17 cellular contexts compared by ENCODE assay signal in the genomic region with DNA sequence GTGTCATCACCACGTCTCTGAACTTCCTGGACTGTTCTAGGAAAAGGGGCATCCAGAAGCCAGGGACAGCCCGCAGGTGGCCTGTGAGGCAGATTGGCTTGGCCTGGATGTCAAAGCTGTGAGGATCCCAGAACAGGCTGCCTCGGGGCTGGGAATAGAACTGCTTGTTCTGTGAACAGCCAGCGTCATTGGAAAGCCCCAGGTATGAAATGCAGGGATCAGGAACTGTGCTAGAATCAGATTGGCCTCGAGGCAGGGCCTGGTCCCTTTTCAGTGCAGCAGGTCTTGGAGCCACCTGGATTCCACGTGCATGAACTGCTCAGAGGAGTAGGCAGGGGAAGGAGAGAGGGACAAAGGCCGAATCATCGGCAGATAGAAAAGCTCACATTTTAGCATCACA. TPM values are rescaled to one million over a fixed set of nuclear protein-coding genes. Genes with fewer than 3 reads are reported as not detected.
DNase-seq lines count a peak whose midpoint lies in the region; ATAC-seq and TF ChIP-seq lines count a peak whose summit lies in the region.
"Had no signal": no experiment of that assay in that cellular context is flagged by ENCODE, and none has a peak within 500 bp of the region (broad histone marks: within the 10 kb centered on the region; RNA-seq: fewer than 3 reads in every experiment).

No MANE protein-coding gene starts in this region.

- H3K4me1 Mint-ChIP-seq in MCF 10A (ENCODE audit: insufficient read depth, unreplicated experiment), result peaks cover 22% of the 10 kb centered on the region
- H3K4me1 Mint-ChIP-seq in type B pancreatic cell (ENCODE audit: unreplicated experiment), result peaks cover 14% of the 10 kb centered on the region
- H3K4me1 Mint-ChIP-seq: GM23338 had no signal

- H3K9me3 Mint-ChIP-seq in MCF 10A (ENCODE audit: unreplicated experiment) (no peaks in the 10 kb centered on the region), type B pancreatic cell (no peaks in the 10 kb centered on the region)
- H3K9me3 Mint-ChIP-seq: CD4-positive, alpha-beta T cell had no signal

- intact Hi-C loops in breast epithelium (cut with DNase I; ENCODE audit: low total_unique reads), result no loop called here
- intact Hi-C loops in MCF 10A (cut with micrococcal nuclease), result no loop called here
- intact Hi-C loops in PC-9 (cut with micrococcal nuclease; ENCODE audit: unreplicated experiment), result no loop called here
- intact Hi-C loops in thyroid gland (cut with DNase I), result no loop called here

- no peak for TF ChIP-seq CTCF in breast epithelium (IDR thresholded peaks at IDR 0.05)
- no peak for TF ChIP-seq CTCF in MCF 10A (IDR thresholded peaks at IDR 0.05; ENCODE audit: unreplicated experiment)
- TF ChIP-seq CTCF in PC-9 (conservative IDR thresholded peaks at IDR 0.05), result no peak
- TF ChIP-seq CTCF in foreskin keratinocyte (conservative IDR thresholded peaks at IDR 0.05), result no peak
- no peak for TF ChIP-seq CTCF in thyroid gland (IDR thresholded peaks at IDR 0.05)
- TF ChIP-seq CTCF in type B pancreatic cell (conservative IDR thresholded peaks at IDR 0.05), result no peak

- H4K20me1 ChIP-seq in PC-9 (ENCODE audit: insufficient read depth) (no peaks in the 10 kb centered on the region), Karpas-422 (ENCODE audit: insufficient read depth, low read depth, low read length) (no peaks in the 10 kb centered on the region)

- H3K27me3 ChIP-seq in breast epithelium (no peaks in the 10 kb centered on the region), PC-9 (ENCODE audit: insufficient read depth, low read depth) (no peaks in the 10 kb centered on the region), foreskin keratinocyte (no peaks in the 10 kb centered on the region), thyroid gland (no peaks in the 10 kb centered on the region), Karpas-422 (ENCODE audit: low read length) (no peaks in the 10 kb centered on the region)
- H3K27me3 ChIP-seq: BE2C had no signal

- peaks cover 60% of the 10 kb centered on the region for H3F3A ChIP-seq in PC-9 (ENCODE audit: insufficient read depth, low read depth)

- H3K36me3 Mint-ChIP-seq in MCF 10A (ENCODE audit: insufficient read depth, unreplicated experiment) (no peaks in the 10 kb centered on the region), type B pancreatic cell (no peaks in the 10 kb centered on the region)

- H3K79me2 ChIP-seq in PC-9 (ENCODE audit: low read depth) (peaks cover 7% of the 10 kb centered on the region; the same call in 1 of the 2 replicates), Karpas-422 (ENCODE audit: low read length) (no peaks in the 10 kb centered on the region)

- 0 out of 2 replicates have a peak overlapping the region, but pooled peaks have one; percentile 73 for H3K4me2 ChIP-seq in PC-9
- no peak overlapping the region for H3K4me2 ChIP-seq in Karpas-422 (ENCODE audit: low read depth, low read length, poor library complexity, severe bottlenecking)
- H3K4me2 ChIP-seq: GM23338 had no signal

- H3K4me1 ChIP-seq in breast epithelium (peaks cover 17 to 34% of the 10 kb centered on the region in 2 donors), PC-9 (replicated peaks; ENCODE audit: insufficient read depth) (peaks cover 63% of the 10 kb centered on the region), foreskin keratinocyte (peaks cover 22% of the 10 kb centered on the region), thyroid gland (peaks cover 45 to 58% of the 10 kb centered on the region in 2 donors), Karpas-422 (ENCODE audit: low read length) (no peaks in the 10 kb centered on the region)
- H3K4me1 ChIP-seq: BE2C had no signal

- in situ Hi-C loops in G401 (cut with HindIII; ENCODE audit: low sequenced_read_pairs), result no loop called here

- ATAC-seq in foreskin keratinocyte, result peak; percentile 13
- ATAC-seq: GM23338 had no signal

- 95 to 96% methylated on average over 8 of the region's 8 CpGs for WGBS in thyroid gland, 2 donors

- H3K27me3 Mint-ChIP-seq in MCF 10A (ENCODE audit: insufficient read depth, unreplicated experiment), result no peaks in the 10 kb centered on the region
- H3K27me3 Mint-ChIP-seq in type B pancreatic cell, result no peaks in the 10 kb centered on the region
- H3K27me3 Mint-ChIP-seq: CD4-positive, alpha-beta T cell had no signal

- H3K4me3 ChIP-seq in breast epithelium (no peak overlapping the region), PC-9 (no peak overlapping the region), thyroid gland (replicated peaks in 1 of 3) (no peak overlapping the region), Karpas-422 (ENCODE audit: low read length) (no peak overlapping the region)
- H3K4me3 ChIP-seq: GM23338 had no signal

- CTCF ChIA-PET in MCF 10A (lab: Yijun Ruan, JAX), result no interaction called here
- CTCF ChIA-PET in PC-9 (lab: Charles Lee), result no interaction called here

- H3K9me3 ChIP-seq in breast epithelium, result no peaks in the 10 kb centered on the region
- no peaks in the 10 kb centered on the region for H3K9me3 ChIP-seq in PC-9 (ENCODE audit: insufficient read depth, low read depth)
- H3K9me3 ChIP-seq in thyroid gland, result no peaks in the 10 kb centered on the region
- H3K9me3 ChIP-seq in Karpas-422 (ENCODE audit: low read length), result no peaks in the 10 kb centered on the region; the same call in 1 of the 2 replicates
- H3K9me3 ChIP-seq: Caco-2 had no signal

- DNase-seq in breast epithelium (ENCODE audit: low spot score in 2 of 2), result peak in 1 of 2 donors; percentile 40
- no peak for DNase-seq in MCF 10A (ENCODE audit: unreplicated experiment)
- peak in 1 of 2 experiments; percentile 46 for DNase-seq in PC-9
- peak; percentile 16 to 56 for DNase-seq in foreskin keratinocyte
- no peak for DNase-seq in thyroid gland
- no peak for DNase-seq in Karpas-422
- no peak for DNase-seq in type B pancreatic cell (ENCODE audit: extremely low spot score, unreplicated experiment)
- no peak for DNase-seq in G401 (ENCODE audit: low spot score)
- DNase-seq: 8988T; BE2C; C1 segment of cervical spinal cord; CD4-positive, alpha-beta T cell; GF-D8; HCEC 1CT had no signal

- BruUV-seq in MCF 10A (replicated peaks; lab: Mats Ljungman, UMichigan) (no TSS peak), PC-9 (replicated peaks; lab: Mats Ljungman, UMichigan) (no TSS peak)

- no peak overlapping the region for H3K27ac Mint-ChIP-seq in MCF 10A (ENCODE audit: low read depth, unreplicated experiment)
- H3K27ac Mint-ChIP-seq in type B pancreatic cell, result no peak overlapping the region
- H3K27ac Mint-ChIP-seq: CD4-positive, alpha-beta T cell; GM23338 had no signal

- H3K27ac ChIP-seq in breast epithelium (peak overlapping the region; percentile 89 to 98), PC-9 (no peak overlapping the region), foreskin keratinocyte (no peak overlapping the region), thyroid gland (peak overlapping the region; percentile 83 to 94 (median 90)), Karpas-422 (ENCODE audit: low read length) (no peak overlapping the region)

- H3K9me2 ChIP-seq in PC-9 (ENCODE audit: insufficient read depth) (no peaks in the 10 kb centered on the region), Karpas-422 (replicated peaks; ENCODE audit: insufficient read depth, low read length) (no peaks in the 10 kb centered on the region)

- TF ChIP-seq POLR2A in breast epithelium (IDR thresholded peaks at IDR 0.05) (no peak), thyroid gland (IDR thresholded peaks at IDR 0.05) (no peak)

- no peaks in the 10 kb centered on the region for H3K36me3 ChIP-seq in breast epithelium
- no peaks in the 10 kb centered on the region for H3K36me3 ChIP-seq in PC-9 (ENCODE audit: low read depth)
- H3K36me3 ChIP-seq in thyroid gland, result no peaks in the 10 kb centered on the region
- no peaks in the 10 kb centered on the region for H3K36me3 ChIP-seq in Karpas-422 (ENCODE audit: insufficient read depth, low read length)
- H3K36me3 ChIP-seq: BE2C had no signal

- H2AFZ ChIP-seq in PC-9, result no peak overlapping the region
- no peak overlapping the region for H2AFZ ChIP-seq in Karpas-422 (ENCODE audit: low read length)
- H2AFZ ChIP-seq: GM23338 had no signal

- no peak overlapping the region for H3K9ac ChIP-seq in Karpas-422 (ENCODE audit: low read length)

- POLR2A ChIA-PET in MCF 10A (lab: Yijun Ruan, JAX), result no interaction called here
- POLR2A ChIA-PET in PC-9 (lab: Charles Lee; ENCODE audit: unreplicated experiment), result no interaction called here

- no peak overlapping the region for H3K4me3 Mint-ChIP-seq in MCF 10A (ENCODE audit: unreplicated experiment)
- H3K4me3 Mint-ChIP-seq in type B pancreatic cell, result no peak overlapping the region
- H3K4me3 Mint-ChIP-seq: CD4-positive, alpha-beta T cell; GM23338 had no signal

RNA-seq across cellular contexts. Expression of a gene that starts 44.6 kb away (rescaled TPM):
- total RNA-seq in breast epithelium, result 10 to 100 TPM; 30.7 to 73.7 (median 71.0) TPM
- total RNA-seq in MCF 10A (2022), result 8.8 and 14.2 TPM in 2 replicates
- 31.0 and 34.0 TPM in 2 replicates for total RNA-seq in PC-9 (2021)
- 17.5 and 18.2 TPM in 2 replicates for total RNA-seq in foreskin keratinocyte
- polyA plus RNA-seq in foreskin keratinocyte, result 20.6 and 22.9 TPM in 2 replicates
- total RNA-seq in thyroid gland, result 10 to 100 TPM; 14.0 to 41.8 (median 23.3) TPM
- total RNA-seq in Karpas-422 (2014; rRNA removed; shearing (Covaris generic); ENCODE audit: low replicate concordance), result not detected in 2 replicates
- total RNA-seq in type B pancreatic cell (ENCODE audit: low replicate concordance), result 17.4 and 18.1 TPM in 2 replicates
- 12.8 and 14.8 TPM in 2 replicates for total RNA-seq in G401 (2014; rRNA removed; shearing (Covaris generic))
- total RNA-seq: HT-29 had no signal

RNA-seq across cellular contexts. Expression of a gene that starts 53.0 kb away (rescaled TPM):
- total RNA-seq in breast epithelium (not detected), MCF 10A (2022) (not detected in 2 replicates), PC-9 (2021) (not detected in 2 replicates), foreskin keratinocyte (not detected in 2 replicates), thyroid gland (not detected), type B pancreatic cell (ENCODE audit: low replicate concordance) (not detected in 2 replicates)
- not detected in 2 replicates for polyA plus RNA-seq in foreskin keratinocyte
- total RNA-seq in Karpas-422 (2014; rRNA removed; shearing (Covaris generic); ENCODE audit: low replicate concordance), result not detected in 2 replicates
- total RNA-seq in G401 (2014; rRNA removed; shearing (Covaris generic)), result not detected in 2 replicates
- total RNA-seq: Caco-2; CD4-positive, alpha-beta T cell; GM23338; HT-29 had no signal
- polyA plus RNA-seq: GM23338 had no signal

Comparison
In these comparisons a context has a peak if more than half of its experiments do, and no peak if none do; other contexts are left out.
1. DNase-seq: peak in foreskin keratinocyte (2 of 2); none in MCF 10A (single experiment), thyroid gland (0 of 2), Karpas-422 (single experiment), type B pancreatic cell (single experiment) and G401 (single experiment).
2. H3K27ac ChIP-seq: peak in breast epithelium (2 of 2) and thyroid gland (3 of 3); none in PC-9 (single experiment), foreskin keratinocyte (single experiment) and Karpas-422 (single experiment).